15 cellular contexts compared by ENCODE assay signal in genomic region chr3:118987466-118987865, GRCh38. TPM values are rescaled to one million over a fixed set of nuclear protein-coding genes. Genes with fewer than 3 reads are reported as not detected.
DNase-seq lines count a peak whose midpoint lies in the region; ATAC-seq and TF ChIP-seq lines count a peak whose summit lies in the region.
"Had no signal": no experiment of that assay in that cellular context is flagged by ENCODE, and none has a peak within 500 bp of the region (broad histone marks: within the 10 kb centered on the region; RNA-seq: fewer than 3 reads in every experiment).

No MANE protein-coding gene starts in this region.

- H3K79me2 ChIP-seq in trophoblast cell (ENCODE audit: control insufficient read depth, insufficient read depth, low read length, poor library complexity) = no peaks in the 10 kb centered on the region

- no peak overlapping the region for H4K8ac ChIP-seq in trophoblast cell (ENCODE audit: low read depth, low read length)

- H4K91ac ChIP-seq in trophoblast cell (ENCODE audit: low read depth, low read length) = no peak overlapping the region

- ATAC-seq in esophagus mucosa = no peak
- no peak for ATAC-seq in GM21786 (IDR thresholded peaks at IDR 0.05; ENCODE audit: unreplicated experiment)
- ATAC-seq: left colon had no signal

- no peaks in the 10 kb centered on the region for H3K9me3 ChIP-seq in trophoblast cell (ENCODE audit: insufficient read depth, low read depth, low read length)

- no peak overlapping the region for H3K4me2 ChIP-seq in trophoblast cell (ENCODE audit: low read length)
- H3K4me2 ChIP-seq: smooth muscle cell had no signal

- no peaks in the 10 kb centered on the region for H3K79me1 ChIP-seq in trophoblast cell (ENCODE audit: low read length)

- no peak overlapping the region for H2BK12ac ChIP-seq in trophoblast cell (ENCODE audit: low read length)

- no peak overlapping the region for H3K4me3 Mint-ChIP-seq in nephron
- H3K4me3 Mint-ChIP-seq: CD14-positive monocyte; dendritic cell treated with granulocyte-macrophage colony-stimulating factor and Interleukin-4, amounts not matched to agents 40 ng/mL and 50 ng/mL, for 4 days had no signal

- H2AFZ ChIP-seq in trophoblast cell (ENCODE audit: insufficient read depth, low read length, poor library complexity) = no peak overlapping the region

- H3K18ac ChIP-seq in trophoblast cell (ENCODE audit: low read length) = no peak overlapping the region

- H3K4me3 ChIP-seq in AG09309 (ENCODE audit: control insufficient read depth, low read depth, low read length) = no peak overlapping the region
- no peak overlapping the region for H3K4me3 ChIP-seq in fibroblast of pulmonary artery (replicated peaks; ENCODE audit: low read depth, low read length)
- no peak overlapping the region for H3K4me3 ChIP-seq in trophoblast cell (ENCODE audit: low read depth, low read length)
- H3K4me3 ChIP-seq: smooth muscle cell had no signal

- H3K27me3 ChIP-seq in trophoblast cell (ENCODE audit: insufficient read depth, low read length) = no peaks in the 10 kb centered on the region

- peaks cover 4% of the 10 kb centered on the region in 2 experiments for H3K4me1 ChIP-seq in trophoblast cell (ENCODE audit: control insufficient read depth in 1 of 2, insufficient read depth in 2 of 2, low read length in 2 of 2)

- no peak overlapping the region for H3K23ac ChIP-seq in trophoblast cell (ENCODE audit: low read length)

- no peak overlapping the region for H4K12ac ChIP-seq in trophoblast cell (ENCODE audit: low read depth, low read length)

- no peak overlapping the region for H3K14ac ChIP-seq in trophoblast cell (ENCODE audit: low read length)

- H2BK120ac ChIP-seq in trophoblast cell (ENCODE audit: insufficient read depth, low read length, poor library complexity) = no peak overlapping the region

- no peak overlapping the region for H3K4ac ChIP-seq in trophoblast cell (ENCODE audit: low read depth, low read length)

- H3K9me3 Mint-ChIP-seq in nephron = no peaks in the 10 kb centered on the region
- H3K9me3 Mint-ChIP-seq: dendritic cell treated with granulocyte-macrophage colony-stimulating factor and Interleukin-4, amounts not matched to agents 40 ng/mL and 50 ng/mL, for 4 days had no signal

- no peak overlapping the region for H2AK5ac ChIP-seq in trophoblast cell (ENCODE audit: low read length)

- H3K27me3 Mint-ChIP-seq in nephron (ENCODE audit: low read depth) = no peaks in the 10 kb centered on the region
- H3K27me3 Mint-ChIP-seq: dendritic cell treated with granulocyte-macrophage colony-stimulating factor and Interleukin-4, amounts not matched to agents 40 ng/mL and 50 ng/mL, for 4 days had no signal

- H3K36me3 ChIP-seq in trophoblast cell (ENCODE audit: control insufficient read depth in 1 of 2, insufficient read depth in 2 of 2, low read length in 2 of 2) = no peaks in the 10 kb centered on the region

- no peaks in the 10 kb centered on the region for H3K36me3 Mint-ChIP-seq in nephron (ENCODE audit: low read depth)
- H3K36me3 Mint-ChIP-seq: CD14-positive monocyte had no signal

- no peak overlapping the region for H3K9ac ChIP-seq in trophoblast cell (ENCODE audit: low read length)

- no peak for TF ChIP-seq CTCF in AG09309 (IDR thresholded peaks at IDR 0.05; ENCODE audit: control insufficient read depth, insufficient read depth, low read depth, low read length, missing control alignments)
- TF ChIP-seq CTCF in fibroblast of pulmonary artery (IDR thresholded peaks at IDR 0.05; ENCODE audit: low read length, missing control alignments) = no peak
- no peak for TF ChIP-seq CTCF in nephron (IDR thresholded peaks at IDR 0.05; ENCODE audit: unreplicated experiment in 3 of 3)

- peak overlapping the region in 2 of 3 experiments; percentile 6 to 25 for H3K27ac Mint-ChIP-seq in nephron
- H3K27ac Mint-ChIP-seq: CD14-positive monocyte; dendritic cell treated with granulocyte-macrophage colony-stimulating factor and Interleukin-4, amounts not matched to agents 40 ng/mL and 50 ng/mL, for 4 days had no signal

- no peak overlapping the region for H3K27ac ChIP-seq in trophoblast cell (ENCODE audit: low read depth, low read length)

- peak; percentile 2 for DNase-seq in AG09309 (ENCODE audit: low read depth)
- DNase-seq in NCI-H446 (lab: John Stamatoyannopoulos, UW) = peak; percentile 89 to 96
- DNase-seq in fibroblast of pulmonary artery (ENCODE audit: low read depth) = peak; percentile 19
- no peak for DNase-seq in trophoblast cell
- no peak for DNase-seq in NCI-H1048 (lab: John Stamatoyannopoulos, UW)
- DNase-seq: activated CD8-positive, alpha-beta memory T cell treated with anti-CD3 and anti-CD28 coated beads for 24 hours; NCI-H2107; stimulated activated naive CD4-positive, alpha-beta T cell treated with Interleukin-2 at 50 U/mL for 16 hours had no signal

- H2BK5ac ChIP-seq in trophoblast cell (ENCODE audit: low read depth, low read length, poor library complexity) = no peak overlapping the region

- no CpG with 5 or more reads among the region's 2 CpGs for whole genome bisulfite sequencing in trophoblast cell (ENCODE audit: extremely low coverage, insufficient coverage, insufficient read length)

- H3K4me1 Mint-ChIP-seq in nephron = peaks cover 34% of the 10 kb centered on the region
- H3K4me1 Mint-ChIP-seq: CD14-positive monocyte had no signal

RNA-seq across cellular contexts. Expression of gene IGSF11, which starts 47.2 kb away (rescaled TPM):
- polyA plus RNA-seq in trophoblast cell (2013) = 0.08 and 0.12 TPM in 2 replicates
- 0.32 TPM for total RNA-seq in esophagus mucosa
- total RNA-seq: smooth muscle cell had no signal
- polyA plus RNA-seq: CD14-positive monocyte, smooth muscle cell had no signal

Comparison
In these comparisons a context has a peak if more than half of its experiments do, and no peak if none do; other contexts are left out.
1. DNase-seq: peak in AG09309 (single experiment), NCI-H446 (2 of 2) and fibroblast of pulmonary artery (single experiment); none in trophoblast cell (0 of 2) and NCI-H1048 (single experiment).